Comparison of ENCODE assay signal across 9 cellular contexts in the genomic region with DNA sequence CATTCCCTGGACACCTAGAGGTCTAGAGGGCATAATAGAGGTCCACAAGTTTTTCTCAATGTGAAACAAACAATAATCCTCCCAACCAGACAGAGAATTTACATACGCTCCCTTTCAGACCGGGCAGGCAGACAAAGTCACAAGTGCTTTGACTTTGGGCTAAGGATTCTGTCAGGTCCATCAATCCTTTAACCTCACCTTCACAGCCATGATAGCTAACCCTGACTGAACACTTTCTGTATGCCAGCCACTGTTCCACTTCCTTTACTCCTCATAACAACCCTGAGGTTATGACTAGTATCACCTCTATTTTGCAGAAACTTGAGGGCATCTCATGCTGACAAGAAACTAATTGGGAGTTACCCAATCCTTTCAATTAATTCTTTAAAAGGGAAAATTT.
A peak's percentile ranks its signal among the peaks of the same experiment; 100 is the strongest.
DNase-seq lines count a peak whose midpoint lies in the region; ATAC-seq and TF ChIP-seq lines count a peak whose summit lies in the region.
"Had no signal": no experiment of that assay in that cellular context is flagged by ENCODE, and none has a peak within 500 bp of the region (broad histone marks: within the 10 kb centered on the region; RNA-seq: fewer than 3 reads in every experiment).

No MANE protein-coding gene starts in this region.

- no peaks in the 10 kb centered on the region for H3K36me3 Mint-ChIP-seq in activated CD4-positive, alpha-beta T cell treated with anti-CD3 and anti-CD28 coated beads for 36 hours (ENCODE audit: low read depth)
- H3K36me3 Mint-ChIP-seq in stimulated activated memory B cell treated with anti-CD40 and anti-IgM and Interleukin-4, amounts not matched to agents 10 μg/mL and 1 μg/mL and 100 μg/mL, for 72 hours = no peaks in the 10 kb centered on the region

- H3K4me1 Mint-ChIP-seq in activated CD4-positive, alpha-beta T cell treated with anti-CD3 and anti-CD28 coated beads for 36 hours = peaks cover 32% of the 10 kb centered on the region
- peaks cover 13% of the 10 kb centered on the region for H3K4me1 Mint-ChIP-seq in stimulated activated memory B cell treated with anti-CD40 and anti-IgM and Interleukin-4, amounts not matched to agents 10 μg/mL and 1 μg/mL and 100 μg/mL, for 72 hours

- TF ChIP-seq CTCF in OCI-LY3 (IDR thresholded peaks at IDR 0.05; ENCODE audit: low read depth, low read length) = no peak
- TF ChIP-seq CTCF in A673 (conservative IDR thresholded peaks at IDR 0.05; ENCODE audit: low read depth, low read length) = no peak

- H3K27me3 ChIP-seq in OCI-LY3 (ENCODE audit: low read depth, low read length) (no peaks in the 10 kb centered on the region), A673 (replicated peaks; ENCODE audit: insufficient read depth, low read depth, low read length, poor library complexity) (no peaks in the 10 kb centered on the region)

- H3K4me2 ChIP-seq in OCI-LY3 (ENCODE audit: low read length) = peak overlapping the region; percentile 99

- H3K4me3 ChIP-seq in OCI-LY3 (ENCODE audit: low read length) (peak overlapping the region; percentile 80), A673 (ENCODE audit: low read depth, low read length, poor library complexity, severe bottlenecking) (no peak overlapping the region)

- no peaks in the 10 kb centered on the region for H4K20me1 ChIP-seq in OCI-LY3 (ENCODE audit: insufficient read depth, low read length)

- ATAC-seq in activated CD4-positive, alpha-beta T cell treated with anti-CD3 and anti-CD28 coated beads for 36 hours = peak; percentile 66
- ATAC-seq in HG02870 (IDR thresholded peaks at IDR 0.05; ENCODE audit: unreplicated experiment) = peak; percentile 17
- peak; percentile 72 for ATAC-seq in stimulated activated memory B cell treated with anti-CD40 and anti-IgM and Interleukin-4, amounts not matched to agents 10 μg/mL and 1 μg/mL and 100 μg/mL, for 72 hours

- no peaks in the 10 kb centered on the region for H3K27me3 Mint-ChIP-seq in activated CD4-positive, alpha-beta T cell treated with anti-CD3 and anti-CD28 coated beads for 36 hours
- H3K27me3 Mint-ChIP-seq in stimulated activated memory B cell treated with anti-CD40 and anti-IgM and Interleukin-4, amounts not matched to agents 10 μg/mL and 1 μg/mL and 100 μg/mL, for 72 hours = no peaks in the 10 kb centered on the region

- 0 out of 2 replicates have a peak overlapping the region, but pooled peaks have one; percentile 56 for H2AFZ ChIP-seq in OCI-LY3 (ENCODE audit: low read depth, low read length)

- peak; percentile 5 for DNase-seq in activated CD4-positive, alpha-beta T cell treated with anti-CD3 and anti-CD28 coated beads for 36 hours
- DNase-seq in activated CD4-positive, alpha-beta T cell treated with anti-CD3 and anti-CD28 coated beads, Interleukin-2, amount 50 U/mL, for 4 hours = no peak
- DNase-seq in NCI-H2171 treated with DMSO at 0.1 percent for 48 hours (lab: John Stamatoyannopoulos, UW) (no peak), SK-N-DZ (ENCODE audit: low spot score) (no peak), A673 (ENCODE audit: low spot score) (no peak)
- DNase-seq: effector CD8-positive, alpha-beta T cell had no signal

- H3K9me3 ChIP-seq in OCI-LY3 (ENCODE audit: insufficient read depth, low read length) (no peaks in the 10 kb centered on the region), A673 (ENCODE audit: low read depth, low read length, poor library complexity, severe bottlenecking) (peaks cover 8% of the 10 kb centered on the region)

- no peaks in the 10 kb centered on the region for H3K9me3 Mint-ChIP-seq in activated CD4-positive, alpha-beta T cell treated with anti-CD3 and anti-CD28 coated beads for 36 hours (ENCODE audit: low read depth)
- H3K9me3 Mint-ChIP-seq in stimulated activated memory B cell treated with anti-CD40 and anti-IgM and Interleukin-4, amounts not matched to agents 10 μg/mL and 1 μg/mL and 100 μg/mL, for 72 hours = no peaks in the 10 kb centered on the region

- H3K27ac ChIP-seq in OCI-LY3 (ENCODE audit: low read length) (peak overlapping the region; percentile 99), A673 (ENCODE audit: low read depth, low read length, poor library complexity, severe bottlenecking) (no peak overlapping the region)

- peaks cover 28% of the 10 kb centered on the region for H3K4me1 ChIP-seq in OCI-LY3 (ENCODE audit: low read length)
- no peaks in the 10 kb centered on the region for H3K4me1 ChIP-seq in A673 (ENCODE audit: insufficient read depth, low read length, poor library complexity, severe bottlenecking)

- CTCF ChIA-PET in activated CD4-positive, alpha-beta T cell treated with anti-CD3 and anti-CD28 coated beads for 36 hours (lab: Charles Lee) = no interaction called here
- CTCF ChIA-PET in A673 (lab: Charles Lee) = no interaction called here

- peak overlapping the region; percentile 89 for H3K9ac ChIP-seq in OCI-LY3 (ENCODE audit: low read length)

- no peaks in the 10 kb centered on the region for H3K36me3 ChIP-seq in OCI-LY3 (replicated peaks; ENCODE audit: low read depth, low read length)
- H3K36me3 ChIP-seq in A673 (ENCODE audit: insufficient read depth, low read length, poor library complexity, severe bottlenecking) = no peaks in the 10 kb centered on the region

- no peaks in the 10 kb centered on the region for H3K79me2 ChIP-seq in OCI-LY3 (ENCODE audit: low read length)

- intact Hi-C loops in activated CD4-positive, alpha-beta T cell treated with anti-CD3 and anti-CD28 coated beads for 36 hours (cut with DNase I, micrococcal nuclease) = loop anchor here (1.0 to 10.0 kb wide), 6 partner anchors 41 to 906 kb away; partner anchors contain the start of gene FMR1 (in 2 of the 2)
- intact Hi-C loops in A673 (cut with micrococcal nuclease; ENCODE audit: unreplicated experiment) = no loop called here

- no TSS peak for BruUV-seq in A673 (replicated peaks; lab: Mats Ljungman, UMichigan)

- peak overlapping the region; percentile 93 for H3K27ac Mint-ChIP-seq in activated CD4-positive, alpha-beta T cell treated with anti-CD3 and anti-CD28 coated beads for 36 hours
- peak overlapping the region; percentile 84 for H3K27ac Mint-ChIP-seq in stimulated activated memory B cell treated with anti-CD40 and anti-IgM and Interleukin-4, amounts not matched to agents 10 μg/mL and 1 μg/mL and 100 μg/mL, for 72 hours

- peak overlapping the region; percentile 62 for H3K4me3 Mint-ChIP-seq in activated CD4-positive, alpha-beta T cell treated with anti-CD3 and anti-CD28 coated beads for 36 hours
- H3K4me3 Mint-ChIP-seq in stimulated activated memory B cell treated with anti-CD40 and anti-IgM and Interleukin-4, amounts not matched to agents 10 μg/mL and 1 μg/mL and 100 μg/mL, for 72 hours = peak overlapping the region; percentile 64

- POLR2A ChIA-PET in activated CD4-positive, alpha-beta T cell treated with anti-CD3 and anti-CD28 coated beads for 36 hours (lab: Charles Lee) = no interaction called here
- POLR2A ChIA-PET in A673 (lab: Charles Lee; ENCODE audit: low non-redundant PET) = no interaction called here

Comparison
In these comparisons a context has a peak if more than half of its experiments do, and no peak if none do; other contexts are left out.
1. ATAC-seq: peak in every context shown above with its lines; median percentile 72 in stimulated activated memory B cell treated with anti-CD40 and anti-IgM and Interleukin-4, amounts not matched to agents 10 μg/mL and 1 μg/mL and 100 μg/mL, for 72 hours; 66 in activated CD4-positive, alpha-beta T cell treated with anti-CD3 and anti-CD28 coated beads for 36 hours; 17 in HG02870.